Comparison of ENCODE assay signal across 8 cellular contexts in genomic region chr1:108125312-108126138, GRCh38.
DNase-seq lines count a peak whose midpoint lies in the region; ATAC-seq and TF ChIP-seq lines count a peak whose summit lies in the region.

No MANE protein-coding gene starts in this region.

- TF ChIP-seq POLR2A in NB4 (IDR thresholded peaks at IDR 0.05; ENCODE audit: extremely low read depth, insufficient read length): no peak

- H3K4me1 ChIP-seq in psoas muscle: no peaks in the 10 kb centered on the region

- peak; percentile 77 for DNase-seq in NB4 (ENCODE audit: low read depth)
- peak; percentile 66 for DNase-seq in SKM-1 (lab: John Stamatoyannopoulos, UW; ENCODE audit: unreplicated experiment)
- peak; percentile 58 to 61 for DNase-seq in activated naive CD4-positive, alpha-beta T cell treated with anti-CD3 and anti-CD28 coated beads, Interleukin-2, amount 50 U/mL, for 72 hours (ENCODE audit: low spot score in 2 of 2)
- DNase-seq in Right ventricle myocardium superior: peak; percentile 56
- peak; percentile 32 to 60 for DNase-seq in psoas muscle
- DNase-seq in cortex of kidney (lab: John Stamatoyannopoulos, UW): no peak

- H3K9me3 Mint-ChIP-seq in activated naive CD4-positive, alpha-beta T cell treated with anti-CD3 and anti-CD28 coated beads, Interleukin-2, amount 50 U/mL, for 72 hours: no peaks in the 10 kb centered on the region

- intact Hi-C loops in Right ventricle myocardium superior (cut with DNase I) (loop anchor here (2.0 kb wide), 1 partner anchor 343 kb away; no protein-coding TSS in a partner anchor), psoas muscle (cut with DNase I) (loop anchor here (1.0 to 10.0 kb wide), 3 partner anchors 161 to 343 kb away; partner anchors contain the start of gene VAV3 (in 1 of the 2))

- H3K36me3 Mint-ChIP-seq in activated naive CD4-positive, alpha-beta T cell treated with anti-CD3 and anti-CD28 coated beads, Interleukin-2, amount 50 U/mL, for 72 hours: no peaks in the 10 kb centered on the region

- H3K36me3 ChIP-seq in psoas muscle (ENCODE audit: insufficient read depth in 1 of 2, low read depth in 1 of 2): no peaks in the 10 kb centered on the region

- no peak overlapping the region for H3K27ac Mint-ChIP-seq in activated naive CD4-positive, alpha-beta T cell treated with anti-CD3 and anti-CD28 coated beads, Interleukin-2, amount 50 U/mL, for 72 hours

- no peaks in the 10 kb centered on the region for H3K9me3 ChIP-seq in psoas muscle

- H3K27ac ChIP-seq in psoas muscle: no peak overlapping the region

- no peak overlapping the region for H3K4me3 ChIP-seq in NB4 (ENCODE audit: low read depth, low read length)
- no peak overlapping the region for H3K4me3 ChIP-seq in psoas muscle

- 3 to 8% (median 4%) methylated on average over 7 of the region's 7 CpGs for WGBS in psoas muscle, 3 donors

- peak; percentile 97 for ATAC-seq in HG02588 (IDR thresholded peaks at IDR 0.05; ENCODE audit: unreplicated experiment)
- peak; percentile 90 to 97 for ATAC-seq in activated naive CD4-positive, alpha-beta T cell treated with anti-CD3 and anti-CD28 coated beads, Interleukin-2, amount 50 U/mL, for 72 hours
- ATAC-seq in Right ventricle myocardium superior (ENCODE audit: poor library complexity): peak; percentile 95
- ATAC-seq in psoas muscle: peak; percentile 83 to 95 (median 91)

- TF ChIP-seq CTCF in GM12873 (IDR thresholded peaks at IDR 0.05; ENCODE audit: insufficient read depth, low read depth, low read length, missing control alignments) (peak; percentile 95), NB4 (IDR thresholded peaks at IDR 0.05; ENCODE audit: low read depth, low read length) (peak; percentile 76), psoas muscle (IDR thresholded peaks at IDR 0.05) (peak; percentile 90)

- H3K27me3 ChIP-seq in psoas muscle (ENCODE audit: insufficient read depth in 3 of 3, low read length in 2 of 3): no peaks in the 10 kb centered on the region
